25 cellular contexts compared by ENCODE assay signal in genomic region chr4:7251321-7251720, GRCh38. TPM values are rescaled to one million over a fixed set of nuclear protein-coding genes. Genes with fewer than 3 reads are reported as not detected.
"Had no signal": no experiment of that assay in that cellular context is flagged by ENCODE, and none has a peak within 500 bp of the region (broad histone marks: within the 10 kb centered on the region; RNA-seq: fewer than 3 reads in every experiment).

No MANE protein-coding gene starts in this region.

- H3K27me3 ChIP-seq: cardiac muscle cell, hepatocyte, pancreas, right atrium auricular region, upper lobe of left lung had no signal

- H3K9me3 ChIP-seq: pancreas, prostate gland, right atrium auricular region, upper lobe of left lung had no signal

- DNase-seq: activated B cell treated with CpG ODN at 0.5 μM for 24 hours; activated CD4-positive, alpha-beta T cell treated with anti-CD3 and anti-CD28 coated beads, Interleukin-2, amount 50 U/mL, for 1 hour; activated CD8-positive, alpha-beta memory T cell treated with anti-CD3 and anti-CD28 coated beads, Interleukin-2, amount 10 ng/mL, durations not matched to agents 7 days and 5 days; activated CD8-positive, alpha-beta T cell treated with anti-CD3 and anti-CD28 coated beads, Interleukin-2, amount 10 ng/mL, durations not matched to agents 7 days and 5 days; activated naive CD8-positive, alpha-beta T cell treated with anti-CD3 and anti-CD28 coated beads, Interleukin-2, amount 50 U/mL, for 24 hours; activated T-cell treated with anti-CD3 and anti-CD28 coated beads, Interleukin-2, amount 50 U/mL, for 48 hours; effector memory CD8-positive, alpha-beta T cell; foreskin melanocyte; islet precursor cell; left cardiac atrium; mammary epithelial cell; naive thymus-derived CD4-positive, alpha-beta T cell; pancreas; stimulated activated CD4-positive, alpha-beta T cell treated with anti-CD3 and anti-CD28 coated beads, Interleukin-12 subunit alpha, Interleukin-12 subunit beta, amount 100 ng/mL, for 4 hours; stimulated activated CD4-positive, alpha-beta T cell treated with anti-CD3 and anti-CD28 coated beads, Interleukin-4, amount 100 ng/mL, for 1 hour; stimulated activated naive CD8-positive, alpha-beta T cell treated with anti-CD3 and anti-CD28 coated beads, Interleukin-15, amount 100 ng/mL, for 72 hours; T-helper 1 cell had no signal

- H3K4me1 ChIP-seq: pancreas, upper lobe of left lung had no signal

- H3K27ac ChIP-seq: cardiac muscle cell, pancreas had no signal

- ATAC-seq: activated CD8-positive, alpha-beta memory T cell treated with anti-CD3 and anti-CD28 coated beads, Interleukin-2, amount 10 ng/mL, durations not matched to agents 7 days and 5 days; activated CD8-positive, alpha-beta T cell treated with anti-CD3 and anti-CD28 coated beads, Interleukin-2, amount 10 ng/mL, durations not matched to agents 7 days and 5 days; activated naive CD8-positive, alpha-beta T cell treated with anti-CD3 and anti-CD28 coated beads, Interleukin-2, amount 50 U/mL, for 24 hours; effector memory CD8-positive, alpha-beta T cell; esophagus mucosa; naive thymus-derived CD4-positive, alpha-beta T cell; stimulated activated naive CD8-positive, alpha-beta T cell treated with anti-CD3 and anti-CD28 coated beads, Interleukin-15, amount 100 ng/mL, for 72 hours had no signal

- H2AFZ ChIP-seq: hepatocyte had no signal

- H3K36me3 ChIP-seq: cardiac muscle cell, pancreas, prostate gland, right atrium auricular region, upper lobe of left lung had no signal

- H3K4me3 ChIP-seq: cardiac muscle cell, hepatocyte, pancreas, prostate gland, right atrium auricular region, skin epidermis had no signal

RNA-seq across cellular contexts. Expression of gene SORCS2, which starts 59.0 kb away (rescaled TPM):
- total RNA-seq: activated B cell treated with CpG ODN at 0.5 μM for 24 hours; activated CD8-positive, alpha-beta T cell treated with anti-CD3 and anti-CD28 coated beads, Interleukin-2, amount 10 ng/mL, durations not matched to agents 7 days and 5 days; endothelial cell of umbilical vein had no signal
- polyA plus RNA-seq: endothelial cell of umbilical vein; naive thymus-derived CD4-positive, alpha-beta T cell had no signal
